ENCODE assay signal across 1 cellular context in the genomic region with DNA sequence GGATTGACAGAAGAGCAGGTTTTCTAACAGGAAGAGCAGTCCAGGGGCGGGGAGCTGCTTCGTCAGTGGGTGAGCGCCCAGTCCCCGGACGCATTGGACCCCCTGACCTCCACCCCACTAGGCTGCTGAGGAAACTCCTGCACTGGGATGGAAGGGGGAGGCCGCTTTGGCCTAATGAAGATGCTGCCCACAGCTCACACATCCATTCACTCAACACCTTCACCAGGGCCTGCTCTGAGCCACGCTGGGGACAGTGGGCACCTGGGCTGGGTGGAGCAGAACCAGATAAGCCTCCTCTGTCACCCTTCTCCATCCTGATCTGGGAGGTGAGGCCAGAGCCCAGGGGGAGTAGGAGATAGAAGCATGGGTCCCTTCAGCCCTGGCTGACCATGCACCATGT.
TF ChIP-seq lines count a peak whose summit lies in the region.

No MANE protein-coding gene starts in this region.

TF ChIP-seq in H1, 55 proteins besides CTCF, POLR2A, EP300 and RAD21:
- TF ChIP-seq SIRT6 (IDR thresholded peaks at IDR 0.05; ENCODE audit: low read length) = no peak
